1 cellular context compared by ENCODE assay signal in genomic region chr3:194140520-194141414, GRCh38.
TF ChIP-seq lines count a peak whose summit lies in the region.

No MANE protein-coding gene starts in this region.

TF ChIP-seq in K562, 482 proteins besides CTCF, POLR2A, EP300 and RAD21 (continued from another document and continues in another):
- no peak for TF ChIP-seq ZNF407 (IDR thresholded peaks at IDR 0.05; ENCODE audit: low read depth)
- peak; percentile 34; the same call in 1 of the 2 replicates for TF ChIP-seq PHF21A (IDR thresholded peaks at IDR 0.05; ENCODE audit: borderline replicate concordance, low read depth)
- TF ChIP-seq CBX5 (IDR thresholded peaks at IDR 0.05; ENCODE audit: borderline replicate concordance, low read depth) = no peak
- no peak for TF ChIP-seq DLX4 (CRISPR knock-in tag; IDR thresholded peaks at IDR 0.05)
- no peak for TF ChIP-seq ZNF239 (CRISPR knock-in tag; IDR thresholded peaks at IDR 0.05)
- no peak for TF ChIP-seq BRD9 (IDR thresholded peaks at IDR 0.05; ENCODE audit: low read depth, partially characterized antibody)
- TF ChIP-seq UBTF (IDR thresholded peaks at IDR 0.05; ENCODE audit: borderline replicate concordance in 1 of 2, low read depth in 2 of 2, low read length in 2 of 2) = 0 out of 4 replicates have a peak, but pooled peaks of 1 of the 2 experiments have one; percentile 7
- no peak for TF ChIP-seq PYGO2 (tag; IDR thresholded peaks at IDR 0.05)
- no peak for TF ChIP-seq ASH1L (IDR thresholded peaks at IDR 0.05; ENCODE audit: borderline replicate concordance, low read depth, partially characterized antibody)
- TF ChIP-seq ZNF445 (CRISPR knock-in tag; IDR thresholded peaks at IDR 0.05; ENCODE audit: low read depth) = no peak
- TF ChIP-seq SRSF3 (IDR thresholded peaks at IDR 0.05; ENCODE audit: insufficient read depth, low read length) = 0 out of 2 replicates have a peak, but pooled peaks have one; percentile 10
- no peak for TF ChIP-seq ZBTB26 (CRISPR knock-in tag; IDR thresholded peaks at IDR 0.05)
- TF ChIP-seq MTA1 (IDR thresholded peaks at IDR 0.05; ENCODE audit: borderline replicate concordance) = no peak
- no peak for TF ChIP-seq ZNF583 (CRISPR knock-in tag; IDR thresholded peaks at IDR 0.05)
- no peak for TF ChIP-seq ARID4B (CRISPR knock-in tag; IDR thresholded peaks at IDR 0.05)
- TF ChIP-seq CBX3 (IDR thresholded peaks at IDR 0.05; ENCODE audit: borderline replicate concordance in 1 of 2, low read length in 2 of 2) = no peak
- TF ChIP-seq STAT5A (IDR thresholded peaks at IDR 0.05; ENCODE audit: borderline replicate concordance, low read length) = no peak
- TF ChIP-seq ZNF551 (CRISPR knock-in tag; IDR thresholded peaks at IDR 0.05) = no peak
- TF ChIP-seq CHD2 (IDR thresholded peaks at IDR 0.05; ENCODE audit: low read depth, low read length) = no peak; the same call in 1 of the 2 replicates
- TF ChIP-seq SMARCB1 (IDR thresholded peaks at IDR 0.05; ENCODE audit: insufficient read length, low read depth) = no peak
- TF ChIP-seq DEAF1 (CRISPR knock-in tag; IDR thresholded peaks at IDR 0.05) = peak; percentile 35; the same call in 1 of the 2 replicates
- TF ChIP-seq LARP7 (IDR thresholded peaks at IDR 0.05) = no peak
- no peak for TF ChIP-seq HNRNPH1 (optimal IDR thresholded peaks at IDR 0.05; ENCODE audit: low read depth, low read length)
- TF ChIP-seq ATF2 (CRISPR knock-in tag; IDR thresholded peaks at IDR 0.05) = no peak
- TF ChIP-seq BHLHE40 (IDR thresholded peaks at IDR 0.05; ENCODE audit: low read length) = no peak; the same call in none of the 2 replicates
- no peak for TF ChIP-seq RBM17 (IDR thresholded peaks at IDR 0.05; ENCODE audit: borderline replicate concordance, low read depth, low read length)
- no peak for TF ChIP-seq PTTG1 (tag; IDR thresholded peaks at IDR 0.05; ENCODE audit: low read depth)
- TF ChIP-seq ELF1 (tag; IDR thresholded peaks at IDR 0.05) = peak; percentile 54
- TF ChIP-seq HOMEZ (CRISPR knock-in tag; IDR thresholded peaks at IDR 0.05) = no peak
- no peak for TF ChIP-seq PTRF (tag; IDR thresholded peaks at IDR 0.05)
- no peak for TF ChIP-seq ESRRB (CRISPR knock-in tag; IDR thresholded peaks at IDR 0.05; ENCODE audit: borderline replicate concordance)
- no peak for TF ChIP-seq SNAPC5 (CRISPR knock-in tag; IDR thresholded peaks at IDR 0.05)
- TF ChIP-seq ZNF23 (CRISPR knock-in tag; IDR thresholded peaks at IDR 0.05) = no peak
- no peak for TF ChIP-seq RFX7 (CRISPR knock-in tag; IDR thresholded peaks at IDR 0.05)
- no peak for TF ChIP-seq ZNF165 (CRISPR knock-in tag; IDR thresholded peaks at IDR 0.05; ENCODE audit: borderline replicate concordance)
- TF ChIP-seq PHF8 (IDR thresholded peaks at IDR 0.05; ENCODE audit: borderline replicate concordance, low read length) = no peak
- TF ChIP-seq RBBP5 (IDR thresholded peaks at IDR 0.05; ENCODE audit: borderline replicate concordance, insufficient read depth, low read length, poor library complexity, severe bottlenecking) = peak; percentile 65
- no peak for TF ChIP-seq ZNF707 (CRISPR knock-in tag; conservative IDR thresholded peaks at IDR 0.05)
- no peak for TF ChIP-seq ZNF695 (CRISPR knock-in tag; IDR thresholded peaks at IDR 0.05)
